Comparison of ENCODE assay signal across 1 cellular context in genomic region chr19:56120371-56121179, GRCh38.
TF ChIP-seq lines count a peak whose summit lies in the region.

No MANE protein-coding gene starts in this region.

TF ChIP-seq in HepG2, 621 proteins besides CTCF, POLR2A, EP300 and RAD21 (continued from another document and continues in another):
- TF ChIP-seq ZBTB46 (CRISPR knock-in tag; IDR thresholded peaks at IDR 0.05; ENCODE audit: borderline replicate concordance) (no peak), MIER3 (CRISPR knock-in tag; IDR thresholded peaks at IDR 0.05; ENCODE audit: borderline replicate concordance) (peak; percentile 91; the same call in 1 of the 2 replicates), TGIF2 (CRISPR knock-in tag; IDR thresholded peaks at IDR 0.05) (peak; percentile 77), ZNF616 (CRISPR knock-in tag; IDR thresholded peaks at IDR 0.05; ENCODE audit: low read depth) (peak; percentile 81; the same call in 1 of the 2 replicates), SMAD3 (CRISPR knock-in tag; IDR thresholded peaks at IDR 0.05) (peak; percentile 47; the same call in 1 of the 2 replicates), ASH2L (IDR thresholded peaks at IDR 0.05; ENCODE audit: insufficient read length, low read depth, low read length) (peak; percentile 69), ZNF251 (CRISPR knock-in tag; IDR thresholded peaks at IDR 0.05) (no peak), HNRNPH1 (optimal IDR thresholded peaks at IDR 0.05; ENCODE audit: low read depth, low read length) (no peak), POLR2G (IDR thresholded peaks at IDR 0.05; ENCODE audit: low read depth, low read length) (peak; percentile 91), PRDM10 (CRISPR knock-in tag; IDR thresholded peaks at IDR 0.05; ENCODE audit: low read depth) (0 out of 2 replicates have a peak, but pooled peaks have one; percentile 31), MXD3 (CRISPR knock-in tag; IDR thresholded peaks at IDR 0.05) (peak; percentile 85), ZNF501 (CRISPR knock-in tag; IDR thresholded peaks at IDR 0.05) (no peak), ZBTB21 (CRISPR knock-in tag; IDR thresholded peaks at IDR 0.05) (no peak), ZNF512 (CRISPR knock-in tag; IDR thresholded peaks at IDR 0.05) (no peak), HCFC1 (IDR thresholded peaks at IDR 0.05; ENCODE audit: low read depth, low read length) (no peak), MEIS1 (CRISPR knock-in tag; IDR thresholded peaks at IDR 0.05; ENCODE audit: borderline replicate concordance) (no peak; the same call in 1 of the 2 replicates), STAT6 (CRISPR knock-in tag; IDR thresholded peaks at IDR 0.05; ENCODE audit: borderline replicate concordance) (no peak), ERF (CRISPR knock-in tag; IDR thresholded peaks at IDR 0.05) (peak; percentile 90), ZNF713 (CRISPR knock-in tag; IDR thresholded peaks at IDR 0.05) (no peak), NCOR1 (IDR thresholded peaks at IDR 0.05; ENCODE audit: borderline replicate concordance, low read length) (peak; percentile 18; the same call in 1 of the 2 replicates), HOXA3 (CRISPR knock-in tag; IDR thresholded peaks at IDR 0.05) (peak; percentile 86), PBX3 (CRISPR knock-in tag; IDR thresholded peaks at IDR 0.05; ENCODE audit: borderline replicate concordance) (no peak), HMG20B (CRISPR knock-in tag; conservative IDR thresholded peaks at IDR 0.05) (peak; percentile 41; the same call in 1 of the 2 replicates), BATF2 (CRISPR knock-in tag; IDR thresholded peaks at IDR 0.05) (0 out of 2 replicates have a peak, but pooled peaks have one; percentile 22), MAFG (CRISPR knock-in tag; IDR thresholded peaks at IDR 0.05) (no peak), TMF1 (CRISPR knock-in tag; IDR thresholded peaks at IDR 0.05; ENCODE audit: low read depth) (0 out of 2 replicates have a peak, but pooled peaks have one; percentile 16), PPARG (CRISPR knock-in tag; conservative IDR thresholded peaks at IDR 0.05) (peak; percentile 61), IKZF4 (CRISPR knock-in tag; IDR thresholded peaks at IDR 0.05; ENCODE audit: borderline replicate concordance, low read depth, not compliant biosample characterization) (no peak), HNF1B (CRISPR knock-in tag; IDR thresholded peaks at IDR 0.05) (peak; percentile 70), ZNF232 (CRISPR knock-in tag; IDR thresholded peaks at IDR 0.05; ENCODE audit: borderline replicate concordance) (no peak), RAD51 (IDR thresholded peaks at IDR 0.05; ENCODE audit: borderline replicate concordance) (no peak), MLXIP (CRISPR knock-in tag; IDR thresholded peaks at IDR 0.05; ENCODE audit: borderline replicate concordance) (no peak), ZNF652 (CRISPR knock-in tag; IDR thresholded peaks at IDR 0.05; ENCODE audit: borderline replicate concordance, low read depth) (no peak; the same call in 1 of the 2 replicates), SOX6 (IDR thresholded peaks at IDR 0.05) (no peak), SOX6 (CRISPR knock-in tag; IDR thresholded peaks at IDR 0.05) (0 out of 2 replicates have a peak, but pooled peaks have one; percentile 38), NFKBIZ (CRISPR knock-in tag; IDR thresholded peaks at IDR 0.05) (peak; percentile 49; the same call in 1 of the 2 replicates), ZBTB42 (CRISPR knock-in tag; IDR thresholded peaks at IDR 0.05) (no peak), MTA1 (CRISPR knock-in tag; IDR thresholded peaks at IDR 0.05; ENCODE audit: borderline replicate concordance) (peak; percentile 78; the same call in 1 of the 2 replicates), PTBP1 (IDR thresholded peaks at IDR 0.05; ENCODE audit: low read depth, low read length, poor library complexity, severe bottlenecking) (no peak), SP140L (CRISPR knock-in tag; IDR thresholded peaks at IDR 0.05; ENCODE audit: borderline replicate concordance) (no peak; the same call in 1 of the 2 replicates), MTF2 (CRISPR knock-in tag; IDR thresholded peaks at IDR 0.05; ENCODE audit: borderline replicate concordance) (no peak), MED1 (CRISPR knock-in tag; IDR thresholded peaks at IDR 0.05) (peak; percentile 78), E2F1 (CRISPR knock-in tag; IDR thresholded peaks at IDR 0.05) (peak; percentile 62; the same call in 1 of the 2 replicates), SATB2 (CRISPR knock-in tag; IDR thresholded peaks at IDR 0.05) (no peak), ZNF598 (CRISPR knock-in tag; IDR thresholded peaks at IDR 0.05; ENCODE audit: borderline replicate concordance) (0 out of 2 replicates have a peak, but pooled peaks have one; percentile 46), ELF3 (CRISPR knock-in tag; IDR thresholded peaks at IDR 0.05) (peak; percentile 82), NFYB (CRISPR knock-in tag; IDR thresholded peaks at IDR 0.05) (peak; percentile 48; the same call in 1 of the 2 replicates)
